ENCODE assay signal across 12 cellular contexts in the genomic region with DNA sequence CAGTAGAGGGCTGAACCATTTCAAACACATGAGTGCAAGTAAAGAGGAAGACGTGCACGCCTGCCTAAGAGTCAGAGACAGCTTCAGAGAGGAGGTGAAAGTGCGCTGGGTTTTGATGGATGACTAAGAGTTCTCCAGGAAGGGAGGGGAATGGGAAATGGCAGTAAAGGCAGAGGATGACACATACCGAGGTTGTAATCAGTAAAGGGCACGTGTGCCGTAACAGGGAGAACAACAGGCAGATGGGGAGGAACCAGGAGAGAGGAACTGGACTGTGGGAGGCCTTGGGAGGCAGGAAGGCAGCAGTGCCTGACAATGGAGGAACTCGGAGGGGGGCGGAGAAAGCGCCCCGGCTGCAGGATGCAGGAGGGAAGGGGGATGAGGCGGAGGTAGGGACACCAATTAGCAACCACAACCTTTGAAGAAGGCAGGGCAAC.
DNase-seq lines count a peak whose midpoint lies in the region; ATAC-seq, FAIRE-seq and TF ChIP-seq lines count a peak whose summit lies in the region.
"Had no signal": no experiment of that assay in that cellular context is flagged by ENCODE, and none has a peak within 500 bp of the region (broad histone marks: within the 10 kb centered on the region; RNA-seq: fewer than 3 reads in every experiment).

No MANE protein-coding gene starts in this region.

- no peak for ATAC-seq in activated CD8-positive, alpha-beta T cell treated with anti-CD3 and anti-CD28 coated beads for 36 hours
- ATAC-seq in activated CD8-positive, alpha-beta T cell treated with anti-CD3 and anti-CD28 coated beads, Interleukin-2, amount 10 ng/mL, durations not matched to agents 7 days and 5 days = no peak
- ATAC-seq in HG02840 (IDR thresholded peaks at IDR 0.05; ENCODE audit: low FRiP score, unreplicated experiment) = no peak
- no peak for ATAC-seq in effector memory CD8-positive, alpha-beta T cell (replicated peaks)
- ATAC-seq: gastrocnemius medialis, sciatic nerve had no signal

- no peak overlapping the region for H3K4me2 ChIP-seq in endothelial cell of umbilical vein (ENCODE audit: insufficient read depth, low read length)

- H3K9ac ChIP-seq in endothelial cell of umbilical vein (replicated peaks; ENCODE audit: extremely low read depth, insufficient read depth, low read length) = no peak overlapping the region

- TF ChIP-seq POLR2A in endothelial cell of umbilical vein (IDR thresholded peaks at IDR 0.05; ENCODE audit: low read depth, low read length) = no peak

- no TSS peak for BruUV-seq in endothelial cell of umbilical vein (replicated peaks; lab: Mats Ljungman, UMichigan)

- CTCF ChIA-PET in activated CD8-positive, alpha-beta T cell treated with anti-CD3 and anti-CD28 coated beads for 36 hours (lab: Charles Lee) = interaction anchor here (1.0 to 1.7 kb wide), 3 partner anchors 28 to 71 kb away, joined by 3 to 19 read pairs (median 3); no protein-coding TSS in a partner anchor
- CTCF ChIA-PET in activated CD8-positive, alpha-beta T cell treated with anti-CD3 and anti-CD28 coated beads, Interleukin-2, amount 10 ng/mL, durations not matched to agents 7 days and 5 days (lab: Charles Lee) = interaction anchor here (0.9 to 10.0 kb wide), 5 partner anchors 9 to 608 kb away, joined by 3 to 171 read pairs (median 5); a partner anchor contains a TSS
- CTCF ChIA-PET in endothelial cell of umbilical vein (lab: Charles Lee) = interaction anchor here (1.2 to 11.5 kb wide), 3 partner anchors 70 to 114 kb away, joined by 4 to 334 read pairs (median 67); a partner anchor contains a TSS

- no peaks in the 10 kb centered on the region for H3K4me1 ChIP-seq in endothelial cell of umbilical vein (ENCODE audit: control insufficient read depth, extremely low read depth, insufficient read depth, low read length)
- H3K4me1 ChIP-seq: gastrocnemius medialis had no signal

- H3K27me3 Mint-ChIP-seq in activated CD8-positive, alpha-beta T cell treated with anti-CD3 and anti-CD28 coated beads for 36 hours = no peaks in the 10 kb centered on the region
- peaks cover 2% of the 10 kb centered on the region for H3K27me3 Mint-ChIP-seq in activated CD8-positive, alpha-beta T cell treated with anti-CD3 and anti-CD28 coated beads, Interleukin-2, amount 10 ng/mL, durations not matched to agents 7 days and 5 days (ENCODE audit: low read depth)
- peaks cover 42% of the 10 kb centered on the region for H3K27me3 Mint-ChIP-seq in type B pancreatic cell
- peaks cover 8 to 23% of the 10 kb centered on the region in 2 donors for H3K27me3 Mint-ChIP-seq in effector memory CD8-positive, alpha-beta T cell

- peak overlapping the region; percentile 18 for H2AFZ ChIP-seq in endothelial cell of umbilical vein (ENCODE audit: low read depth, low read length)

- no peaks in the 10 kb centered on the region for H4K20me1 ChIP-seq in endothelial cell of umbilical vein (replicated peaks; ENCODE audit: control insufficient read depth, extremely low read depth, insufficient read depth, low read length)

- H3K4me3 ChIP-seq in endothelial cell of umbilical vein (replicated peaks in 1 of 3; ENCODE audit: insufficient read depth in 1 of 3, low read depth in 1 of 3, low read length in 3 of 3) = no peak overlapping the region
- H3K4me3 ChIP-seq: gastrocnemius medialis had no signal

- H3K9me1 ChIP-seq in endothelial cell of umbilical vein (replicated peaks; ENCODE audit: control insufficient read depth, extremely low read depth, insufficient read depth, low read length) = no peaks in the 10 kb centered on the region

- no peaks in the 10 kb centered on the region for H3K9me3 Mint-ChIP-seq in activated CD8-positive, alpha-beta T cell treated with anti-CD3 and anti-CD28 coated beads for 36 hours
- no peaks in the 10 kb centered on the region for H3K9me3 Mint-ChIP-seq in activated CD8-positive, alpha-beta T cell treated with anti-CD3 and anti-CD28 coated beads, Interleukin-2, amount 10 ng/mL, durations not matched to agents 7 days and 5 days (ENCODE audit: insufficient read depth)
- no peaks in the 10 kb centered on the region for H3K9me3 Mint-ChIP-seq in type B pancreatic cell
- H3K9me3 Mint-ChIP-seq in effector memory CD8-positive, alpha-beta T cell = no peaks in the 10 kb centered on the region

- POLR2A ChIA-PET in activated CD8-positive, alpha-beta T cell treated with anti-CD3 and anti-CD28 coated beads for 36 hours (lab: Charles Lee) = no interaction called here
- POLR2A ChIA-PET in activated CD8-positive, alpha-beta T cell treated with anti-CD3 and anti-CD28 coated beads, Interleukin-2, amount 10 ng/mL, durations not matched to agents 7 days and 5 days (lab: Charles Lee) = no interaction called here
- POLR2A ChIA-PET in endothelial cell of umbilical vein (lab: Charles Lee) = no interaction called here

- intact Hi-C loops in activated CD8-positive, alpha-beta T cell treated with anti-CD3 and anti-CD28 coated beads for 36 hours (cut with micrococcal nuclease) = loop anchor here (10.0 kb wide), 1 partner anchor 109 kb away; no protein-coding TSS in a partner anchor
- intact Hi-C loops in endothelial cell of umbilical vein (cut with micrococcal nuclease) = no loop called here

- H3K36me3 Mint-ChIP-seq in activated CD8-positive, alpha-beta T cell treated with anti-CD3 and anti-CD28 coated beads for 36 hours (ENCODE audit: low read depth) = no peaks in the 10 kb centered on the region
- H3K36me3 Mint-ChIP-seq in activated CD8-positive, alpha-beta T cell treated with anti-CD3 and anti-CD28 coated beads, Interleukin-2, amount 10 ng/mL, durations not matched to agents 7 days and 5 days (ENCODE audit: low read depth) = no peaks in the 10 kb centered on the region
- H3K36me3 Mint-ChIP-seq in type B pancreatic cell = no peaks in the 10 kb centered on the region
- H3K36me3 Mint-ChIP-seq in effector memory CD8-positive, alpha-beta T cell (ENCODE audit: insufficient read depth) = no peaks in the 10 kb centered on the region

- no peaks in the 10 kb centered on the region for H3K36me3 ChIP-seq in endothelial cell of umbilical vein (ENCODE audit: control insufficient read depth in 2 of 2, extremely low read depth in 1 of 2, insufficient read depth in 2 of 2, low read length in 2 of 2)
- H3K36me3 ChIP-seq: gastrocnemius medialis had no signal

- H3K27ac Mint-ChIP-seq in activated CD8-positive, alpha-beta T cell treated with anti-CD3 and anti-CD28 coated beads for 36 hours = peak overlapping the region; percentile 11
- H3K27ac Mint-ChIP-seq in activated CD8-positive, alpha-beta T cell treated with anti-CD3 and anti-CD28 coated beads, Interleukin-2, amount 10 ng/mL, durations not matched to agents 7 days and 5 days = no peak overlapping the region
- H3K27ac Mint-ChIP-seq in type B pancreatic cell = peak overlapping the region; percentile 14
- H3K27ac Mint-ChIP-seq in effector memory CD8-positive, alpha-beta T cell = no peak overlapping the region

- no peaks in the 10 kb centered on the region for H3K79me2 ChIP-seq in endothelial cell of umbilical vein (ENCODE audit: control insufficient read depth, insufficient read depth, low read length)

- FAIRE-seq in endothelial cell of umbilical vein (lab: Jason Lieb, UNC) = peak; percentile 77

- H3K27me3 ChIP-seq in endothelial cell of umbilical vein (ENCODE audit: control insufficient read depth in 2 of 2, insufficient read depth in 2 of 2, low read length in 2 of 2) = no peaks in the 10 kb centered on the region
- H3K27me3 ChIP-seq: gastrocnemius medialis had no signal

- no peaks in the 10 kb centered on the region for H3K4me1 Mint-ChIP-seq in activated CD8-positive, alpha-beta T cell treated with anti-CD3 and anti-CD28 coated beads for 36 hours (ENCODE audit: low read depth)
- peaks cover 9% of the 10 kb centered on the region for H3K4me1 Mint-ChIP-seq in activated CD8-positive, alpha-beta T cell treated with anti-CD3 and anti-CD28 coated beads, Interleukin-2, amount 10 ng/mL, durations not matched to agents 7 days and 5 days (ENCODE audit: low read depth)
- H3K4me1 Mint-ChIP-seq in type B pancreatic cell (ENCODE audit: unreplicated experiment) = peaks cover 33% of the 10 kb centered on the region
- peaks cover 5 to 15% of the 10 kb centered on the region in 2 donors for H3K4me1 Mint-ChIP-seq in effector memory CD8-positive, alpha-beta T cell (ENCODE audit: low read depth in 2 of 2)

- no peak for DNase-seq in activated CD8-positive, alpha-beta T cell treated with anti-CD3 and anti-CD28 coated beads for 36 hours
- no peak for DNase-seq in activated CD8-positive, alpha-beta T cell treated with anti-CD3 and anti-CD28 coated beads, Interleukin-2, amount 10 ng/mL, durations not matched to agents 7 days and 5 days
- DNase-seq in RKO (ENCODE audit: low spot score) = peak; percentile 79
- DNase-seq in endothelial cell of umbilical vein (ENCODE audit: low read depth, low spot score) = peak; percentile 48
- no peak for DNase-seq in type B pancreatic cell (ENCODE audit: extremely low spot score, unreplicated experiment)
- DNase-seq in retina = no peak
- no peak for DNase-seq in effector memory CD8-positive, alpha-beta T cell
- DNase-seq: activated CD8-positive, alpha-beta memory T cell treated with anti-CD3 and anti-CD28 coated beads, Interleukin-2, amount 50 U/mL, for 48 hours; gastrocnemius medialis; midbrain had no signal

- no peak overlapping the region for H3K27ac ChIP-seq in endothelial cell of umbilical vein (ENCODE audit: insufficient read depth, low read depth, low read length)
- H3K27ac ChIP-seq: gastrocnemius medialis had no signal

- no peaks in the 10 kb centered on the region for H3K9me3 ChIP-seq in endothelial cell of umbilical vein (replicated peaks; ENCODE audit: control insufficient read depth, insufficient read depth, low read length)
- H3K9me3 ChIP-seq: gastrocnemius medialis had no signal

- TF ChIP-seq CTCF in activated CD8-positive, alpha-beta T cell treated with anti-CD3 and anti-CD28 coated beads for 36 hours (IDR thresholded peaks at IDR 0.05) = no peak
- TF ChIP-seq CTCF in endothelial cell of umbilical vein (IDR thresholded peaks at IDR 0.05; ENCODE audit: extremely low read depth in 1 of 2, insufficient read depth in 1 of 2, low read depth in 1 of 2, low read length in 2 of 2) (no peak), type B pancreatic cell (conservative IDR thresholded peaks at IDR 0.05) (no peak)

- no peak overlapping the region for H3K4me3 Mint-ChIP-seq in activated CD8-positive, alpha-beta T cell treated with anti-CD3 and anti-CD28 coated beads for 36 hours
- H3K4me3 Mint-ChIP-seq in activated CD8-positive, alpha-beta T cell treated with anti-CD3 and anti-CD28 coated beads, Interleukin-2, amount 10 ng/mL, durations not matched to agents 7 days and 5 days = no peak overlapping the region
- no peak overlapping the region for H3K4me3 Mint-ChIP-seq in type B pancreatic cell
- H3K4me3 Mint-ChIP-seq in effector memory CD8-positive, alpha-beta T cell = no peak overlapping the region

- dilution Hi-C loops in endothelial cell of umbilical vein (cut with MboI; ENCODE audit: extremely low pct_ligation_motif_present, low sequenced_read_pairs) = no loop called here

TF ChIP-seq in endothelial cell of umbilical vein, 7 proteins besides CTCF, POLR2A, EP300 and RAD21 (continues in another document):
- TF ChIP-seq MYC (IDR thresholded peaks at IDR 0.05; ENCODE audit: low read depth, low read length) (no peak), POLR2AphosphoS5 (IDR thresholded peaks at IDR 0.05; ENCODE audit: insufficient read depth, low read depth, low read length) (no peak), FOS (IDR thresholded peaks at IDR 0.05; ENCODE audit: borderline replicate concordance, insufficient read depth, low read length) (peak; percentile 78)

Comparison
In these comparisons a context has a peak if more than half of its experiments do, and no peak if none do; other contexts are left out.
1. H3K27ac Mint-ChIP-seq: peak in activated CD8-positive, alpha-beta T cell treated with anti-CD3 and anti-CD28 coated beads for 36 hours (single experiment) and type B pancreatic cell (single experiment); none in activated CD8-positive, alpha-beta T cell treated with anti-CD3 and anti-CD28 coated beads, Interleukin-2, amount 10 ng/mL, durations not matched to agents 7 days and 5 days (single experiment) and effector memory CD8-positive, alpha-beta T cell (0 of 2).
2. DNase-seq: peak in RKO (single experiment) and endothelial cell of umbilical vein (single experiment); none in activated CD8-positive, alpha-beta T cell treated with anti-CD3 and anti-CD28 coated beads for 36 hours (single experiment), activated CD8-positive, alpha-beta T cell treated with anti-CD3 and anti-CD28 coated beads, Interleukin-2, amount 10 ng/mL, durations not matched to agents 7 days and 5 days (single experiment), type B pancreatic cell (single experiment), retina (single experiment) and effector memory CD8-positive, alpha-beta T cell (0 of 3).